Comparison of ENCODE assay signal across 12 cellular contexts in the genomic region with DNA sequence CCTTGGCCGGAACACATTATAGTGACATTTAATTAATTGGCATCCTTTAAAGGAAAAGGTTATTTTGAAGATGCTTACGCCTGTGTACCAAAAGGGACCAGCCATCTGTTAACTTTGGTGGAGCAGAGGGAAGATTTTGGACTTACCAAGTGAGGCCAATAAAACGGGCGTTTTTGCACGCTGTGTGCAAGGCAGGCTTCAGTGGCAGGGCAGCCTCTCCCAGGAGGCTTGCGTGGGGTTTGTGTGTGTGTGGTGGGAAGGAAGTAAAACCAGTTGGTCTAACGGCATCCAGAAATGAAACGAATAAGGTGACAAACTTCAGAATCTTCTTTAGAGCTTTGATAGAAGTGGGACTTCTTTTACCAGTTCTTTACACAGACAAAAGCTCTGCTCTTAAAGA.
DNase-seq lines count a peak whose midpoint lies in the region; ATAC-seq and TF ChIP-seq lines count a peak whose summit lies in the region.
"Had no signal": no experiment of that assay in that cellular context is flagged by ENCODE, and none has a peak within 500 bp of the region (broad histone marks: within the 10 kb centered on the region; RNA-seq: fewer than 3 reads in every experiment).

No MANE protein-coding gene starts in this region.

- in situ Hi-C loops in G401 (cut with HindIII; ENCODE audit: low sequenced_read_pairs), result no loop called here

- no peaks in the 10 kb centered on the region for H3K9me3 Mint-ChIP-seq in T-helper 1 cell treated with Interleukin-12 subunit alpha and Interleukin-12 subunit beta and Interleukin-4 antibody, amounts not matched to agents 30 μg/mL and 1 μg/mL, for 36 hours
- no peaks in the 10 kb centered on the region for H3K9me3 Mint-ChIP-seq in osteocyte (ENCODE audit: unreplicated experiment)
- H3K9me3 Mint-ChIP-seq: CD4-positive, alpha-beta T cell; effector memory CD8-positive, alpha-beta T cell; neural crest cell had no signal

- peak overlapping the region; percentile 4 for H3K4me3 Mint-ChIP-seq in T-helper 1 cell treated with Interleukin-12 subunit alpha and Interleukin-12 subunit beta and Interleukin-4 antibody, amounts not matched to agents 30 μg/mL and 1 μg/mL, for 36 hours
- H3K4me3 Mint-ChIP-seq in osteocyte (ENCODE audit: unreplicated experiment), result no peak overlapping the region
- H3K4me3 Mint-ChIP-seq: CD4-positive, alpha-beta T cell; effector memory CD8-positive, alpha-beta T cell; neural crest cell had no signal

- ATAC-seq in GM19397 (IDR thresholded peaks at IDR 0.05; ENCODE audit: unreplicated experiment) (peak; percentile 61), HG03108 (IDR thresholded peaks at IDR 0.05; ENCODE audit: unreplicated experiment) (peak; percentile 38), omental fat pad (ENCODE audit: low FRiP score) (no peak)
- ATAC-seq: effector memory CD8-positive, alpha-beta T cell had no signal

- H3K4me1 Mint-ChIP-seq in T-helper 1 cell treated with Interleukin-12 subunit alpha and Interleukin-12 subunit beta and Interleukin-4 antibody, amounts not matched to agents 30 μg/mL and 1 μg/mL, for 36 hours (ENCODE audit: low read depth), result peaks cover 45% of the 10 kb centered on the region
- H3K4me1 Mint-ChIP-seq in osteocyte (ENCODE audit: unreplicated experiment), result peaks cover 36% of the 10 kb centered on the region

- H3K36me3 Mint-ChIP-seq in T-helper 1 cell treated with Interleukin-12 subunit alpha and Interleukin-12 subunit beta and Interleukin-4 antibody, amounts not matched to agents 30 μg/mL and 1 μg/mL, for 36 hours (ENCODE audit: low read depth), result no peaks in the 10 kb centered on the region
- peaks cover 7% of the 10 kb centered on the region for H3K36me3 Mint-ChIP-seq in osteocyte (ENCODE audit: unreplicated experiment)

- H3K27me3 Mint-ChIP-seq in T-helper 1 cell treated with Interleukin-12 subunit alpha and Interleukin-12 subunit beta and Interleukin-4 antibody, amounts not matched to agents 30 μg/mL and 1 μg/mL, for 36 hours (ENCODE audit: low read depth), result no peaks in the 10 kb centered on the region
- H3K27me3 Mint-ChIP-seq in osteocyte (ENCODE audit: unreplicated experiment), result no peaks in the 10 kb centered on the region
- H3K27me3 Mint-ChIP-seq: CD4-positive, alpha-beta T cell; effector memory CD8-positive, alpha-beta T cell had no signal

- TF ChIP-seq CTCF in omental fat pad (IDR thresholded peaks at IDR 0.05) (no peak), osteocyte (IDR thresholded peaks at IDR 0.05) (no peak)

- H3K27ac Mint-ChIP-seq in T-helper 1 cell treated with Interleukin-12 subunit alpha and Interleukin-12 subunit beta and Interleukin-4 antibody, amounts not matched to agents 30 μg/mL and 1 μg/mL, for 36 hours, result peak overlapping the region; percentile 58
- H3K27ac Mint-ChIP-seq in osteocyte (ENCODE audit: unreplicated experiment), result no peak overlapping the region
- H3K27ac Mint-ChIP-seq: CD4-positive, alpha-beta T cell had no signal

- peak; percentile 77 for DNase-seq in G401 (ENCODE audit: low spot score)
- no peak for DNase-seq in omental fat pad (ENCODE audit: low spot score)
- DNase-seq in osteocyte (ENCODE audit: extremely low spot score, unreplicated experiment), result no peak
- DNase-seq in NCI-H345 treated with DMSO at 0.1 percent for 48 hours (lab: John Stamatoyannopoulos, UW; ENCODE audit: unreplicated experiment), result no peak
- no peak for DNase-seq in NCI-H2227 treated with DMSO at 0.1 percent for 48 hours (lab: John Stamatoyannopoulos, UW)
- DNase-seq: CD4-positive, alpha-beta T cell; effector memory CD8-positive, alpha-beta T cell; stimulated activated CD4-positive, alpha-beta T cell treated with anti-CD3 and anti-CD28 coated beads, Interleukin-4, amount 100 ng/mL, for 24 hours had no signal
